15 cellular contexts compared by ENCODE assay signal in the genomic region with DNA sequence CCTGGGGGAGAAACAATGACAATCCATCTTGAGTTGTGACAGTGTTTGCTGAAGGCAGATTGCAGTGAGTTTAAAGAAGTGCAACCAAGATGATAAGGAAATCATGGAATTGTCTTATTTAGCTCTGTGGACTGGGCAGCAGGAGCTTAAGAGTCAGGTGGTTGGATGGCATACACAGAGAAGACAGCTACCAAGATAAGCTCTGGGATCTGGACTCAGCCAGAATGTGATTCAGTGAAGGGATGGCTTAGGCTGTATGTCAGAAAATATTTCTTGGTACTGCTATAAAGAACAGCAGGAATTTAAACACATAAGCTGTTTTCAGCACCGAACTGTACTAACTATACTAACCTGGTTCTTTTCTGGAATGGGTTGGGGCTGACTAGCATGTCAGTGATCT.
"Had no signal": no experiment of that assay in that cellular context is flagged by ENCODE, and none has a peak within 500 bp of the region (broad histone marks: within the 10 kb centered on the region; RNA-seq: fewer than 3 reads in every experiment).

No MANE protein-coding gene starts in this region.

- H3K4me1 ChIP-seq: esophagus muscularis mucosa, gastrocnemius medialis had no signal

- DNase-seq: effector memory CD4-positive, alpha-beta T cell; gastrocnemius medialis; kidney; left colon; mammary epithelial cell; mucosa of descending colon; naive thymus-derived CD8-positive, alpha-beta T cell; posterior cingulate gyrus; small intestine; stimulated activated CD4-positive, alpha-beta T cell treated with anti-CD3 and anti-CD28 coated beads, Interleukin-12 subunit alpha, Interleukin-12 subunit beta, amount 100 ng/mL, for 4 hours; stimulated activated naive CD4-positive, alpha-beta T cell; trophoblast cell had no signal

- H3K9me3 ChIP-seq: esophagus muscularis mucosa, gastrocnemius medialis, mucosa of descending colon had no signal

- H3K36me3 ChIP-seq: gastrocnemius medialis had no signal

- H3K4me3 Mint-ChIP-seq: naive thymus-derived CD8-positive, alpha-beta T cell; neural crest cell had no signal

- ATAC-seq: gastrocnemius medialis; left colon; mucosa of descending colon; naive thymus-derived CD8-positive, alpha-beta T cell had no signal

- H3K27me3 ChIP-seq: esophagus muscularis mucosa, gastrocnemius medialis had no signal

- H3K27ac Mint-ChIP-seq: naive thymus-derived CD8-positive, alpha-beta T cell had no signal

- H3K27me3 Mint-ChIP-seq: naive thymus-derived CD8-positive, alpha-beta T cell had no signal

- H3K27ac ChIP-seq: epithelial cell of prostate, esophagus muscularis mucosa, gastrocnemius medialis had no signal

- H3K9me3 Mint-ChIP-seq: naive thymus-derived CD8-positive, alpha-beta T cell; neural crest cell had no signal

- H3K4me3 ChIP-seq: esophagus muscularis mucosa, gastrocnemius medialis, mucosa of descending colon had no signal
